20 cellular contexts compared by ENCODE assay signal in genomic region chr6:6790393-6790792, GRCh38.
"Had no signal": no experiment of that assay in that cellular context is flagged by ENCODE, and none has a peak within 500 bp of the region (broad histone marks: within the 10 kb centered on the region; RNA-seq: fewer than 3 reads in every experiment).

No MANE protein-coding gene starts in this region.

- H3K9me3 Mint-ChIP-seq: endodermal cell, natural killer cell had no signal

- H3K79me2 ChIP-seq: parathyroid adenoma had no signal

- H3K9me3 ChIP-seq: colonic mucosa, heart left ventricle, psoas muscle, sigmoid colon, upper lobe of left lung, uterus had no signal

- H3K27ac Mint-ChIP-seq: endodermal cell, natural killer cell, neural progenitor cell had no signal

- H3K4me2 ChIP-seq: neural progenitor cell had no signal

- FAIRE-seq: endothelial cell of umbilical vein, frontal cortex had no signal

- H3K36me3 ChIP-seq: colonic mucosa, heart left ventricle, neural progenitor cell, sigmoid colon, upper lobe of left lung, uterus had no signal

- H3K27ac ChIP-seq: colonic mucosa, heart left ventricle, neural progenitor cell, parathyroid adenoma, psoas muscle, sigmoid colon, skin epidermis, upper lobe of left lung, uterus had no signal

- H3K9ac ChIP-seq: neural progenitor cell, parathyroid adenoma had no signal

- H3K4me3 ChIP-seq: colonic mucosa, heart left ventricle, neural progenitor cell, psoas muscle, sigmoid colon, skin epidermis, upper lobe of left lung, uterus had no signal

- H3K4me3 Mint-ChIP-seq: endodermal cell, natural killer cell, neural progenitor cell had no signal

- DNase-seq: colonic mucosa; effector CD4-positive, alpha-beta T cell; endodermal cell; heart left ventricle; hippocampal formation; left colon; natural killer cell; occipital lobe; psoas muscle; retina; sigmoid colon; stimulated activated CD4-positive, alpha-beta T cell treated with anti-CD3 and anti-CD28 coated beads, Interleukin-2, amount 100 ng/mL, for 48 hours; stimulated activated naive CD4-positive, alpha-beta T cell treated with Interleukin-2 at 50 U/mL for 16 hours; upper lobe of left lung; uterus had no signal

- ATAC-seq: heart left ventricle, natural killer cell, psoas muscle had no signal

- H3K36me3 Mint-ChIP-seq: natural killer cell, neural progenitor cell had no signal

- H3K4me1 ChIP-seq: colonic mucosa, neural progenitor cell, parathyroid adenoma, sigmoid colon, upper lobe of left lung, uterus had no signal

- H3K27me3 ChIP-seq: colonic mucosa, heart left ventricle, neural progenitor cell, sigmoid colon, upper lobe of left lung, uterus had no signal

- H3K4me1 Mint-ChIP-seq: neural progenitor cell had no signal

- H2AFZ ChIP-seq: neural progenitor cell, parathyroid adenoma had no signal
